In genomic region chr14:50311974-50312733, GRCh38 we compare ENCODE assay signal across 8 cellular contexts.
DNase-seq lines count a peak whose midpoint lies in the region; ATAC-seq lines count a peak whose summit lies in the region.

DMAC2L (plus strand) TSS chr14:50312324; CDS start chr14:50321488, 9,164 bp downstream.
L2HGDH (minus strand) TSS chr14:50312229; CDS start chr14:50312150, 79 bp downstream.

- DNase-seq in AG20443 (ENCODE audit: low spot score) (peak; percentile 99), NCI-H446 (lab: John Stamatoyannopoulos, UW) (peak; percentile 94 to 97), cerebellar cortex (ENCODE audit: low spot score) (peak; percentile 97), kidney glomerular epithelial cell (lab: John Stamatoyannopoulos, UW) (peak; percentile 94)
- DNase-seq in activated CD4-positive, CD25-positive, alpha-beta regulatory T cell treated with anti-CD3 and anti-CD28 coated beads, Interleukin-2, amount 50 U/mL, for 72 hours, result peak; percentile 92
- DNase-seq in stimulated activated CD4-positive, alpha-beta T cell treated with anti-CD3 and anti-CD28 coated beads, Interleukin-1b, Interleukin-23, amount 100 ng/mL, for 1 hour (ENCODE audit: low read depth in 2 of 2), result peak; percentile 58 to 84

- peak; percentile 91 for ATAC-seq in GM19043 (IDR thresholded peaks at IDR 0.05; ENCODE audit: low read depth, unreplicated experiment)
- ATAC-seq in HG03354 (IDR thresholded peaks at IDR 0.05; ENCODE audit: poor library complexity, severe bottlenecking, unreplicated experiment), result peak; percentile 94

Comparison
In these comparisons a context has a peak if more than half of its experiments do, and no peak if none do; other contexts are left out.
1. Peak in every context shown above with its lines: DNase-seq and ATAC-seq.